In genomic region chr21:39686636-39687035, GRCh38 we compare ENCODE assay signal across 22 cellular contexts. TPM values are rescaled to one million over a fixed set of nuclear protein-coding genes. Genes with fewer than 3 reads are reported as not detected.
"Had no signal": no experiment of that assay in that cellular context is flagged by ENCODE, and none has a peak within 500 bp of the region (broad histone marks: within the 10 kb centered on the region; RNA-seq: fewer than 3 reads in every experiment).

No MANE protein-coding gene starts in this region.

- H3K4me3 ChIP-seq: right atrium auricular region, suprapubic skin had no signal

- ATAC-seq: effector memory CD8-positive, alpha-beta T cell; left lobe of liver; naive thymus-derived CD8-positive, alpha-beta T cell had no signal

- H3K4me1 ChIP-seq: right atrium auricular region, suprapubic skin had no signal

- H3K36me3 Mint-ChIP-seq: activated naive CD8-positive, alpha-beta T cell treated with anti-CD3 and anti-CD28 coated beads for 36 hours; brain; naive thymus-derived CD8-positive, alpha-beta T cell had no signal

- DNase-seq: activated CD4-positive, alpha-beta T cell treated with anti-CD3 and anti-CD28 coated beads, Interleukin-2, amount 10 ng/mL, durations not matched to agents 7 days and 5 days; activated CD4-positive, CD25-positive, alpha-beta regulatory T cell; activated CD8-positive, alpha-beta memory T cell treated with anti-CD3 and anti-CD28 coated beads for 24 hours; activated naive CD8-positive, alpha-beta T cell treated with anti-CD3 and anti-CD28 coated beads for 36 hours; amygdala; central memory CD4-positive, alpha-beta T cell; cortex of kidney; effector memory CD8-positive, alpha-beta T cell; head of caudate nucleus; mammary epithelial cell; naive thymus-derived CD8-positive, alpha-beta T cell; stimulated activated CD4-positive, alpha-beta T cell treated with anti-CD3 and anti-CD28 coated beads, Interleukin-15, amount 100 ng/mL, for 24 hours; stimulated activated CD4-positive, alpha-beta T cell treated with anti-CD3 and anti-CD28 coated beads, Interleukin-4, amount 100 ng/mL, for 24 hours; stimulated activated naive CD4-positive, alpha-beta T cell treated with Interleukin-2 at 50 U/mL for 16 hours; SW 1271 had no signal

- H3K9me3 Mint-ChIP-seq: activated CD4-positive, alpha-beta T cell treated with anti-CD3 and anti-CD28 coated beads, Interleukin-2, amount 10 ng/mL, durations not matched to agents 7 days and 5 days; activated naive CD8-positive, alpha-beta T cell treated with anti-CD3 and anti-CD28 coated beads for 36 hours had no signal

- H3K27ac ChIP-seq: neutrophil, right atrium auricular region, suprapubic skin had no signal

- H3K9me3 ChIP-seq: neutrophil, right atrium auricular region, suprapubic skin had no signal

- H3K27me3 Mint-ChIP-seq: activated CD4-positive, alpha-beta T cell treated with anti-CD3 and anti-CD28 coated beads, Interleukin-2, amount 10 ng/mL, durations not matched to agents 7 days and 5 days; activated naive CD8-positive, alpha-beta T cell treated with anti-CD3 and anti-CD28 coated beads for 36 hours; brain; effector memory CD8-positive, alpha-beta T cell had no signal

- H3K4me1 Mint-ChIP-seq: activated CD4-positive, alpha-beta T cell treated with anti-CD3 and anti-CD28 coated beads, Interleukin-2, amount 10 ng/mL, durations not matched to agents 7 days and 5 days; activated naive CD8-positive, alpha-beta T cell treated with anti-CD3 and anti-CD28 coated beads for 36 hours; naive thymus-derived CD8-positive, alpha-beta T cell had no signal

- H3K4me3 Mint-ChIP-seq: activated CD4-positive, alpha-beta T cell treated with anti-CD3 and anti-CD28 coated beads, Interleukin-2, amount 10 ng/mL, durations not matched to agents 7 days and 5 days; activated naive CD8-positive, alpha-beta T cell treated with anti-CD3 and anti-CD28 coated beads for 36 hours; brain; effector memory CD8-positive, alpha-beta T cell; naive thymus-derived CD8-positive, alpha-beta T cell had no signal

- H3K27me3 ChIP-seq: right atrium auricular region, suprapubic skin had no signal

- H3K36me3 ChIP-seq: neutrophil, right atrium auricular region, suprapubic skin had no signal

- FAIRE-seq: frontal cortex had no signal

- H3K27ac Mint-ChIP-seq: activated CD4-positive, alpha-beta T cell treated with anti-CD3 and anti-CD28 coated beads, Interleukin-2, amount 10 ng/mL, durations not matched to agents 7 days and 5 days; activated naive CD8-positive, alpha-beta T cell treated with anti-CD3 and anti-CD28 coated beads for 36 hours; brain; effector memory CD8-positive, alpha-beta T cell; naive thymus-derived CD8-positive, alpha-beta T cell had no signal

RNA-seq across cellular contexts. Expression of gene IGSF5, which starts 58.3 kb away (rescaled TPM):
- total RNA-seq: activated CD4-positive, alpha-beta T cell treated with anti-CD3 and anti-CD28 coated beads, Interleukin-2, amount 10 ng/mL, durations not matched to agents 7 days and 5 days; activated naive CD8-positive, alpha-beta T cell treated with anti-CD3 and anti-CD28 coated beads for 36 hours; left lobe of liver; naive thymus-derived CD8-positive, alpha-beta T cell; T-helper 2 cell treated with Interferon-gamma antibody and Interleukin-4, amounts not matched to agents 100 ng/mL and 5 ng/mL, for 36 hours had no signal
- polyA plus RNA-seq: mammary epithelial cell; naive thymus-derived CD8-positive, alpha-beta T cell had no signal
